Comparison of ENCODE assay signal across 1 cellular context in the genomic region with DNA sequence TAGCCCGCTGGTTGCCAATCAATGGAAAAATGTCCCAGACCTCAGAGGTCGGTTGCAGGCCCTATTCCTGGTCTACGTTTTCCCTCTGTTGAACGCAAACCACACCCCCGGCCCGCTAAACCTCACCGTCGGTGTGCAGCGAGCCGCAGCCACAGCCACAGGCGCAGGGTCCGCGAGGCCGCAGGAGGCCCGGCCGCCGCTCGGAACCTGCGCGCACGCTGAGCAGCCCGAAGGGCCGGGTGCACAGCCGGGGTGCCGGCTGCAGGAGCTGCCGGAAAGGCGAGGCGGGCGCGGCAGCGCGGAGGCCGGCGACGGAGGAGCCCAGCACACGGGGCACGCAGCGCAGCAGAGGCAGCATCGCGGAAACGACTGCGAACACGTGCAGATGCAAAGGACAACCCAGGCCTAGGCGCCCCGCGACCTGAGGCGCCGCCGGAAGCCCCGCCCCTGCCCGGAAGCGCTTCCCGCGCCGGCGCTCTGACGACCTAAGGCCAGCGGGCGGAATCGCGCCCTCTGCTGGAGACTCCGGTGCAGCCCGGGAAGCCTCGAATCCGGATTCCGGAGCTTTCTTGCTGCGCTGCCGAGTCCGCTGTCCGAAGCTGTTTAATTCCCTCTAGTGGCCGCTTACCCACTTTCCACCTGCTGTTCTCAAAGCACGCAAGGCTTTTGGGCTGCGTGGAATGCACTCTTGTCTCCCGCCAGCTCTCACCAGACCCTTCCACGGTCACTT.
TF ChIP-seq lines count a peak whose summit lies in the region.

A gene with protein sequence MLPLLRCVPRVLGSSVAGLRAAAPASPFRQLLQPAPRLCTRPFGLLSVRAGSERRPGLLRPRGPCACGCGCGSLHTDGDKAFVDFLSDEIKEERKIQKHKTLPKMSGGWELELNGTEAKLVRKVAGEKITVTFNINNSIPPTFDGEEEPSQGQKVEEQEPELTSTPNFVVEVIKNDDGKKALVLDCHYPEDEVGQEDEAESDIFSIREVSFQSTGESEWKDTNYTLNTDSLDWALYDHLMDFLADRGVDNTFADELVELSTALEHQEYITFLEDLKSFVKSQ (minus strand): TSS at position 440 of the 730 bp plus-strand sequence. CDS start 82 bp downstream, at position 358.

TF ChIP-seq in HepG2, 621 proteins besides CTCF, POLR2A, EP300 and RAD21 (continued from another document and continues in another):
- TF ChIP-seq, protein P1, sequence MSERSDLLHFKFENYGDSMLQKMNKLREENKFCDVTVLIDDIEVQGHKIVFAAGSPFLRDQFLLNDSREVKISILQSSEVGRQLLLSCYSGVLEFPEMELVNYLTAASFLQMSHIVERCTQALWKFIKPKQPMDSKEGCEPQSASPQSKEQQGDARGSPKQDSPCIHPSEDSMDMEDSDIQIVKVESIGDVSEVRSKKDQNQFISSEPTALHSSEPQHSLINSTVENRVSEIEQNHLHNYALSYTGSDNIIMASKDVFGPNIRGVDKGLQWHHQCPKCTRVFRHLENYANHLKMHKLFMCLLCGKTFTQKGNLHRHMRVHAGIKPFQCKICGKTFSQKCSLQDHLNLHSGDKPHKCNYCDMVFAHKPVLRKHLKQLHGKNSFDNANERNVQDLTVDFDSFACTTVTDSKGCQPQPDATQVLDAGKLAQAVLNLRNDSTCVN (CRISPR knock-in tag; IDR thresholded peaks at IDR 0.05; ENCODE audit: borderline replicate concordance), result no peak
- TF ChIP-seq ZNF790 (CRISPR knock-in tag; IDR thresholded peaks at IDR 0.05; ENCODE audit: borderline replicate concordance), result peak; percentile 98; the same call in 1 of the 2 replicates
- peak; percentile 91; the same call in 1 of the 2 replicates for TF ChIP-seq ZNF766 (CRISPR knock-in tag; IDR thresholded peaks at IDR 0.05; ENCODE audit: borderline replicate concordance)
- peak; percentile 70; the same call in 1 of the 2 replicates for TF ChIP-seq ZFP90 (CRISPR knock-in tag; IDR thresholded peaks at IDR 0.05; ENCODE audit: borderline replicate concordance)
- TF ChIP-seq, protein P2, sequence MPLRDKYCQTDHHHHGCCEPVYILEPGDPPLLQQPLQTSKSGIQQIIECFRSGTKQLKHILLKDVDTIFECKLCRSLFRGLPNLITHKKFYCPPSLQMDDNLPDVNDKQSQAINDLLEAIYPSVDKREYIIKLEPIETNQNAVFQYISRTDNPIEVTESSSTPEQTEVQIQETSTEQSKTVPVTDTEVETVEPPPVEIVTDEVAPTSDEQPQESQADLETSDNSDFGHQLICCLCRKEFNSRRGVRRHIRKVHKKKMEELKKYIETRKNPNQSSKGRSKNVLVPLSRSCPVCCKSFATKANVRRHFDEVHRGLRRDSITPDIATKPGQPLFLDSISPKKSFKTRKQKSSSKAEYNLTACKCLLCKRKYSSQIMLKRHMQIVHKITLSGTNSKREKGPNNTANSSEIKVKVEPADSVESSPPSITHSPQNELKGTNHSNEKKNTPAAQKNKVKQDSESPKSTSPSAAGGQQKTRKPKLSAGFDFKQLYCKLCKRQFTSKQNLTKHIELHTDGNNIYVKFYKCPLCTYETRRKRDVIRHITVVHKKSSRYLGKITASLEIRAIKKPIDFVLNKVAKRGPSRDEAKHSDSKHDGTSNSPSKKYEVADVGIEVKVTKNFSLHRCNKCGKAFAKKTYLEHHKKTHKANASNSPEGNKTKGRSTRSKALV (CRISPR knock-in tag; IDR thresholded peaks at IDR 0.05), result peak; percentile 59; the same call in 1 of the 2 replicates
- TF ChIP-seq ZC3H13 (CRISPR knock-in tag; IDR thresholded peaks at IDR 0.05), result peak; percentile 81; the same call in 1 of the 2 replicates
- TF ChIP-seq SP4 (CRISPR knock-in tag; IDR thresholded peaks at IDR 0.05), result peak; percentile 91
- TF ChIP-seq, protein P3, sequence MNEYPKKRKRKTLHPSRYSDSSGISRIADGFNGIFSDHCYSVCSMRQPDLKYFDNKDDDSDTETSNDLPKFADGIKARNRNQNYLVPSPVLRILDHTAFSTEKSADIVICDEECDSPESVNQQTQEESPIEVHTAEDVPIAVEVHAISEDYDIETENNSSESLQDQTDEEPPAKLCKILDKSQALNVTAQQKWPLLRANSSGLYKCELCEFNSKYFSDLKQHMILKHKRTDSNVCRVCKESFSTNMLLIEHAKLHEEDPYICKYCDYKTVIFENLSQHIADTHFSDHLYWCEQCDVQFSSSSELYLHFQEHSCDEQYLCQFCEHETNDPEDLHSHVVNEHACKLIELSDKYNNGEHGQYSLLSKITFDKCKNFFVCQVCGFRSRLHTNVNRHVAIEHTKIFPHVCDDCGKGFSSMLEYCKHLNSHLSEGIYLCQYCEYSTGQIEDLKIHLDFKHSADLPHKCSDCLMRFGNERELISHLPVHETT (CRISPR knock-in tag; conservative IDR thresholded peaks at IDR 0.05), result 0 out of 2 replicates have a peak, but pooled peaks have one; percentile 32
- TF ChIP-seq, protein P4, sequence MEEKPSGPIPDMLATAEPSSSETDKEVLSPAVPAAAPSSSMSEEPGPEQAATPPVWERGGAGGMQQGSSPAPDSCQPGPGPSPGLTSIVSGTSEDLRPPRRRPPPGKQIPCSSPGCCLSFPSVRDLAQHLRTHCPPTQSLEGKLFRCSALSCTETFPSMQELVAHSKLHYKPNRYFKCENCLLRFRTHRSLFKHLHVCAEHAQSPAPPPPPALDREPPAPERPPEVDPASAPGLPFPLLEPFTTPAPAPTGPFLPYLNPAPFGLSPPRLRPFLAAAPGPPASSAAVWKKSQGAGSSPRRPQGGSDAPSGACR (CRISPR knock-in tag; IDR thresholded peaks at IDR 0.05), result peak; percentile 74
- TF ChIP-seq SP1 (IDR thresholded peaks at IDR 0.05), result no peak
- TF ChIP-seq SP1 (CRISPR knock-in tag; IDR thresholded peaks at IDR 0.05), result no peak; the same call in 1 of the 2 replicates
- peak; percentile 77; the same call in 1 of the 2 replicates for TF ChIP-seq HOXA9 (CRISPR knock-in tag; IDR thresholded peaks at IDR 0.05; ENCODE audit: borderline replicate concordance)
- peak; percentile 79; the same call in 1 of the 2 replicates for TF ChIP-seq ZNF546 (CRISPR knock-in tag; conservative IDR thresholded peaks at IDR 0.05)
- no peak for TF ChIP-seq NONO (IDR thresholded peaks at IDR 0.05)
- TF ChIP-seq NONO (CRISPR knock-in tag; conservative IDR thresholded peaks at IDR 0.05), result peak; percentile 85
- TF ChIP-seq, protein P5, sequence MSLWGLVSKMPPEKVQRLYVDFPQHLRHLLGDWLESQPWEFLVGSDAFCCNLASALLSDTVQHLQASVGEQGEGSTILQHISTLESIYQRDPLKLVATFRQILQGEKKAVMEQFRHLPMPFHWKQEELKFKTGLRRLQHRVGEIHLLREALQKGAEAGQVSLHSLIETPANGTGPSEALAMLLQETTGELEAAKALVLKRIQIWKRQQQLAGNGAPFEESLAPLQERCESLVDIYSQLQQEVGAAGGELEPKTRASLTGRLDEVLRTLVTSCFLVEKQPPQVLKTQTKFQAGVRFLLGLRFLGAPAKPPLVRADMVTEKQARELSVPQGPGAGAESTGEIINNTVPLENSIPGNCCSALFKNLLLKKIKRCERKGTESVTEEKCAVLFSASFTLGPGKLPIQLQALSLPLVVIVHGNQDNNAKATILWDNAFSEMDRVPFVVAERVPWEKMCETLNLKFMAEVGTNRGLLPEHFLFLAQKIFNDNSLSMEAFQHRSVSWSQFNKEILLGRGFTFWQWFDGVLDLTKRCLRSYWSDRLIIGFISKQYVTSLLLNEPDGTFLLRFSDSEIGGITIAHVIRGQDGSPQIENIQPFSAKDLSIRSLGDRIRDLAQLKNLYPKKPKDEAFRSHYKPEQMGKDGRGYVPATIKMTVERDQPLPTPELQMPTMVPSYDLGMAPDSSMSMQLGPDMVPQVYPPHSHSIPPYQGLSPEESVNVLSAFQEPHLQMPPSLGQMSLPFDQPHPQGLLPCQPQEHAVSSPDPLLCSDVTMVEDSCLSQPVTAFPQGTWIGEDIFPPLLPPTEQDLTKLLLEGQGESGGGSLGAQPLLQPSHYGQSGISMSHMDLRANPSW (CRISPR knock-in tag; IDR thresholded peaks at IDR 0.05; ENCODE audit: borderline replicate concordance), result peak; percentile 42; the same call in 1 of the 2 replicates
- peak; percentile 62; the same call in 1 of the 2 replicates for TF ChIP-seq ZSCAN22 (CRISPR knock-in tag; IDR thresholded peaks at IDR 0.05)
- no peak for TF ChIP-seq RORA (CRISPR knock-in tag; IDR thresholded peaks at IDR 0.05)
- peak; percentile 28; the same call in 1 of the 2 replicates for TF ChIP-seq NFIC (IDR thresholded peaks at IDR 0.05; ENCODE audit: low read length)
- no peak for TF ChIP-seq ZNF382 (CRISPR knock-in tag; IDR thresholded peaks at IDR 0.05; ENCODE audit: borderline replicate concordance)
- no peak for TF ChIP-seq HNRNPUL1 (IDR thresholded peaks at IDR 0.05; ENCODE audit: low read depth, low read length)
- peak; percentile 85 for TF ChIP-seq MTF2 (CRISPR knock-in tag; IDR thresholded peaks at IDR 0.05; ENCODE audit: borderline replicate concordance)
- TF ChIP-seq GFI1 (CRISPR knock-in tag; IDR thresholded peaks at IDR 0.05; ENCODE audit: borderline replicate concordance), result peak; percentile 75; the same call in 1 of the 2 replicates
- no peak for TF ChIP-seq HNF4A (CRISPR knock-in tag; IDR thresholded peaks at IDR 0.05)
- TF ChIP-seq, protein P6, sequence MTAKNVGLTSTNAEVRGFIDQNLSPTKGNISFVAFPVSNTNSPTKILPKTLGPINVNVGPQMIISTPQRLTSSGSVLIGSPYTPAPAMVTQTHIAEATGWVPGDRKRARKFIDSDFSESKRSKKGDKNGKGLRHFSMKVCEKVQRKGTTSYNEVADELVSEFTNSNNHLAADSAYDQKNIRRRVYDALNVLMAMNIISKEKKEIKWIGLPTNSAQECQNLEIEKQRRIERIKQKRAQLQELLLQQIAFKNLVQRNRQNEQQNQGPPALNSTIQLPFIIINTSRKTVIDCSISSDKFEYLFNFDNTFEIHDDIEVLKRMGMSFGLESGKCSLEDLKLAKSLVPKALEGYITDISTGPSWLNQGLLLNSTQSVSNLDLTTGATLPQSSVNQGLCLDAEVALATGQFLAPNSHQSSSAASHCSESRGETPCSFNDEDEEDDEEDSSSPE (CRISPR knock-in tag; IDR thresholded peaks at IDR 0.05), result peak; percentile 88
- TF ChIP-seq, protein P7, sequence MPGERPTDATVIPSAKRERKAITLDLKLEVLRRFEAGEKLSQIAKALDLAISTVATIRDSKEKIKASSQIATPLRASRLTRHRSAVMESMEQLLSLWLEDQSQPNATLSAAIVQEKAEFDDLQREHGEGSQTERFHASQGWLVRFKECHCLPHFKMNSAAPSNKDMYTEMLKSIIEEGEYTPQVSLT (CRISPR knock-in tag; IDR thresholded peaks at IDR 0.05; ENCODE audit: borderline replicate concordance, low read depth), result no peak
- TF ChIP-seq, protein P8, sequence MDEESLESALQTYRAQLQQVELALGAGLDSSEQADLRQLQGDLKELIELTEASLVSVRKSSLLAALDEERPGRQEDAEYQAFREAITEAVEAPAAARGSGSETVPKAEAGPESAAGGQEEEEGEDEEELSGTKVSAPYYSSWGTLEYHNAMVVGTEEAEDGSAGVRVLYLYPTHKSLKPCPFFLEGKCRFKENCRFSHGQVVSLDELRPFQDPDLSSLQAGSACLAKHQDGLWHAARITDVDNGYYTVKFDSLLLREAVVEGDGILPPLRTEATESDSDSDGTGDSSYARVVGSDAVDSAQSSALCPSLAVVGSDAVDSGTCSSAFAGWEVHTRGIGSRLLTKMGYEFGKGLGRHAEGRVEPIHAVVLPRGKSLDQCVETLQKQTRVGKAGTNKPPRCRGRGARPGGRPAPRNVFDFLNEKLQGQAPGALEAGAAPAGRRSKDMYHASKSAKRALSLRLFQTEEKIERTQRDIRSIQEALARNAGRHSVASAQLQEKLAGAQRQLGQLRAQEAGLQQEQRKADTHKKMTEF (CRISPR knock-in tag; IDR thresholded peaks at IDR 0.05), result peak; percentile 90
- TF ChIP-seq, protein P9, sequence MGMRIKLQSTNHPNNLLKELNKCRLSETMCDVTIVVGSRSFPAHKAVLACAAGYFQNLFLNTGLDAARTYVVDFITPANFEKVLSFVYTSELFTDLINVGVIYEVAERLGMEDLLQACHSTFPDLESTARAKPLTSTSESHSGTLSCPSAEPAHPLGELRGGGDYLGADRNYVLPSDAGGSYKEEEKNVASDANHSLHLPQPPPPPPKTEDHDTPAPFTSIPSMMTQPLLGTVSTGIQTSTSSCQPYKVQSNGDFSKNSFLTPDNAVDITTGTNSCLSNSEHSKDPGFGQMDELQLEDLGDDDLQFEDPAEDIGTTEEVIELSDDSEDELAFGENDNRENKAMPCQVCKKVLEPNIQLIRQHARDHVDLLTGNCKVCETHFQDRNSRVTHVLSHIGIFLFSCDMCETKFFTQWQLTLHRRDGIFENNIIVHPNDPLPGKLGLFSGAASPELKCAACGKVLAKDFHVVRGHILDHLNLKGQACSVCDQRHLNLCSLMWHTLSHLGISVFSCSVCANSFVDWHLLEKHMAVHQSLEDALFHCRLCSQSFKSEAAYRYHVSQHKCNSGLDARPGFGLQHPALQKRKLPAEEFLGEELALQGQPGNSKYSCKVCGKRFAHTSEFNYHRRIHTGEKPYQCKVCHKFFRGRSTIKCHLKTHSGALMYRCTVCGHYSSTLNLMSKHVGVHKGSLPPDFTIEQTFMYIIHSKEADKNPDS (CRISPR knock-in tag; IDR thresholded peaks at IDR 0.05), result no peak
- TF ChIP-seq SMARCC2 (IDR thresholded peaks at IDR 0.05), result no peak
- peak; percentile 73 for TF ChIP-seq TEAD3 (CRISPR knock-in tag; optimal IDR thresholded peaks at IDR 0.05; ENCODE audit: borderline replicate concordance)
- no peak for TF ChIP-seq SMARCE1 (IDR thresholded peaks at IDR 0.05; ENCODE audit: borderline replicate concordance)
- TF ChIP-seq, protein P10, sequence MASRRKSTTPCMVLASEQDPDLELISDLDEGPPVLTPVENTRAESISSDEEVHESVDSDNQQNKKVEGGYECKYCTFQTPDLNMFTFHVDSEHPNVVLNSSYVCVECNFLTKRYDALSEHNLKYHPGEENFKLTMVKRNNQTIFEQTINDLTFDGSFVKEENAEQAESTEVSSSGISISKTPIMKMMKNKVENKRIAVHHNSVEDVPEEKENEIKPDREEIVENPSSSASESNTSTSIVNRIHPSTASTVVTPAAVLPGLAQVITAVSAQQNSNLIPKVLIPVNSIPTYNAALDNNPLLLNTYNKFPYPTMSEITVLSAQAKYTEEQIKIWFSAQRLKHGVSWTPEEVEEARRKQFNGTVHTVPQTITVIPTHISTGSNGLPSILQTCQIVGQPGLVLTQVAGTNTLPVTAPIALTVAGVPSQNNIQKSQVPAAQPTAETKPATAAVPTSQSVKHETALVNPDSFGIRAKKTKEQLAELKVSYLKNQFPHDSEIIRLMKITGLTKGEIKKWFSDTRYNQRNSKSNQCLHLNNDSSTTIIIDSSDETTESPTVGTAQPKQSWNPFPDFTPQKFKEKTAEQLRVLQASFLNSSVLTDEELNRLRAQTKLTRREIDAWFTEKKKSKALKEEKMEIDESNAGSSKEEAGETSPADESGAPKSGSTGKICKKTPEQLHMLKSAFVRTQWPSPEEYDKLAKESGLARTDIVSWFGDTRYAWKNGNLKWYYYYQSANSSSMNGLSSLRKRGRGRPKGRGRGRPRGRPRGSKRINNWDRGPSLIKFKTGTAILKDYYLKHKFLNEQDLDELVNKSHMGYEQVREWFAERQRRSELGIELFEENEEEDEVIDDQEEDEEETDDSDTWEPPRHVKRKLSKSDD (CRISPR knock-in tag; IDR thresholded peaks at IDR 0.05; ENCODE audit: low read depth), result no peak
- TF ChIP-seq ZZZ3 (CRISPR knock-in tag; IDR thresholded peaks at IDR 0.05; ENCODE audit: borderline replicate concordance), result no peak; the same call in 1 of the 2 replicates
- TF ChIP-seq, protein P11, sequence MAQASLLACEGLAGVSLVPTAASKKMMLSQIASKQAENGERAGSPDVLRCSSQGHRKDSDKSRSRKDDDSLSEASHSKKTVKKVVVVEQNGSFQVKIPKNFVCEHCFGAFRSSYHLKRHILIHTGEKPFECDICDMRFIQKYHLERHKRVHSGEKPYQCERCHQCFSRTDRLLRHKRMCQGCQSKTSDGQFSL (CRISPR knock-in tag; IDR thresholded peaks at IDR 0.05), result no peak
